ENCODE assay signal across 22 cellular contexts in genomic region chr2:150575861-150576260, GRCh38.
DNase-seq lines count a peak whose midpoint lies in the region; ATAC-seq and TF ChIP-seq lines count a peak whose summit lies in the region.
"Had no signal": no experiment of that assay in that cellular context is flagged by ENCODE, and none has a peak within 500 bp of the region (broad histone marks: within the 10 kb centered on the region; RNA-seq: fewer than 3 reads in every experiment).

No MANE protein-coding gene starts in this region.

- peaks cover 7% of the 10 kb centered on the region for H3K27me3 Mint-ChIP-seq in nephron progenitor cell (ENCODE audit: low read depth, poor library complexity)
- no peaks in the 10 kb centered on the region for H3K27me3 Mint-ChIP-seq in activated CD8-positive, alpha-beta T cell treated with anti-CD3 and anti-CD28 coated beads for 36 hours
- H3K27me3 Mint-ChIP-seq: B cell had no signal

- H3K9me3 Mint-ChIP-seq in nephron progenitor cell, result peaks cover 45% of the 10 kb centered on the region
- peaks cover 10% of the 10 kb centered on the region for H3K9me3 Mint-ChIP-seq in activated CD8-positive, alpha-beta T cell treated with anti-CD3 and anti-CD28 coated beads for 36 hours

- intact Hi-C loops in activated CD8-positive, alpha-beta T cell treated with anti-CD3 and anti-CD28 coated beads for 36 hours (cut with micrococcal nuclease), result no loop called here

- TF ChIP-seq CTCF in epithelial cell of esophagus (IDR thresholded peaks at IDR 0.05; ENCODE audit: insufficient read depth, low read depth, low read length, missing control alignments) (no peak), nephron progenitor cell (IDR thresholded peaks at IDR 0.05) (no peak)
- no peak for TF ChIP-seq CTCF in activated CD8-positive, alpha-beta T cell treated with anti-CD3 and anti-CD28 coated beads for 36 hours (IDR thresholded peaks at IDR 0.05)

- DNase-seq in LHCN-M2 (ENCODE audit: low read depth) (peak; percentile 17), epithelial cell of esophagus (ENCODE audit: low read depth) (peak; percentile 40), nephron progenitor cell (no peak), GM03348 (ENCODE audit: low spot score) (no peak)
- no peak for DNase-seq in activated CD8-positive, alpha-beta T cell treated with anti-CD3 and anti-CD28 coated beads for 36 hours
- DNase-seq: Caco-2; CD8-positive, alpha-beta T cell; EL; GDM1; H7; NCI-H1092 treated with DMSO at 0.1 percent for 48 hours; NCI-H1436; NCI-H187; NCI-H2107; NCI-H526 treated with DMSO at 0.1 percent for 48 hours; RPMI8226; SHP77; T-helper 1 cell had no signal

- POLR2A ChIA-PET in activated CD8-positive, alpha-beta T cell treated with anti-CD3 and anti-CD28 coated beads for 36 hours (lab: Charles Lee), result no interaction called here

- H3K4me3 ChIP-seq in epithelial cell of esophagus (ENCODE audit: low read length), result no peak overlapping the region

- peak; percentile 29 for ATAC-seq in GM18868 (IDR thresholded peaks at IDR 0.05; ENCODE audit: unreplicated experiment)
- ATAC-seq in activated CD4-positive, CD25-positive, alpha-beta regulatory T cell treated with anti-CD3 and anti-CD28 coated beads, Interleukin-2, amount 50 U/mL, for 24 hours, result no peak
- ATAC-seq in activated CD8-positive, alpha-beta T cell treated with anti-CD3 and anti-CD28 coated beads for 36 hours, result no peak
- no peak for ATAC-seq in HG02610 (IDR thresholded peaks at IDR 0.05; ENCODE audit: unreplicated experiment)
- ATAC-seq: CD8-positive, alpha-beta T cell had no signal

- peaks cover 23% of the 10 kb centered on the region for H3K36me3 Mint-ChIP-seq in nephron progenitor cell (ENCODE audit: low read depth)
- H3K36me3 Mint-ChIP-seq in activated CD8-positive, alpha-beta T cell treated with anti-CD3 and anti-CD28 coated beads for 36 hours (ENCODE audit: low read depth), result no peaks in the 10 kb centered on the region
- H3K36me3 Mint-ChIP-seq: CD8-positive, alpha-beta T cell had no signal

- CTCF ChIA-PET in activated CD8-positive, alpha-beta T cell treated with anti-CD3 and anti-CD28 coated beads for 36 hours (lab: Charles Lee), result no interaction called here

- H3K4me1 Mint-ChIP-seq in nephron progenitor cell, result peaks cover 4% of the 10 kb centered on the region
- no peaks in the 10 kb centered on the region for H3K4me1 Mint-ChIP-seq in activated CD8-positive, alpha-beta T cell treated with anti-CD3 and anti-CD28 coated beads for 36 hours (ENCODE audit: low read depth)
- H3K4me1 Mint-ChIP-seq: B cell had no signal

- H3K27ac Mint-ChIP-seq in nephron progenitor cell, result peak overlapping the region; percentile 87
- no peak overlapping the region for H3K27ac Mint-ChIP-seq in activated CD8-positive, alpha-beta T cell treated with anti-CD3 and anti-CD28 coated beads for 36 hours
- H3K27ac Mint-ChIP-seq: B cell; CD8-positive, alpha-beta T cell had no signal

- H3K4me3 Mint-ChIP-seq in nephron progenitor cell, result no peak overlapping the region
- H3K4me3 Mint-ChIP-seq in activated CD8-positive, alpha-beta T cell treated with anti-CD3 and anti-CD28 coated beads for 36 hours, result no peak overlapping the region
- H3K4me3 Mint-ChIP-seq: B cell; CD8-positive, alpha-beta T cell had no signal

Comparison
In these comparisons a context has a peak if more than half of its experiments do, and no peak if none do; other contexts are left out.
1. DNase-seq: peak in LHCN-M2 (single experiment) and epithelial cell of esophagus (single experiment); none in nephron progenitor cell (single experiment), GM03348 (single experiment) and activated CD8-positive, alpha-beta T cell treated with anti-CD3 and anti-CD28 coated beads for 36 hours (single experiment).